1 cellular context compared by ENCODE assay signal in the genomic region with DNA sequence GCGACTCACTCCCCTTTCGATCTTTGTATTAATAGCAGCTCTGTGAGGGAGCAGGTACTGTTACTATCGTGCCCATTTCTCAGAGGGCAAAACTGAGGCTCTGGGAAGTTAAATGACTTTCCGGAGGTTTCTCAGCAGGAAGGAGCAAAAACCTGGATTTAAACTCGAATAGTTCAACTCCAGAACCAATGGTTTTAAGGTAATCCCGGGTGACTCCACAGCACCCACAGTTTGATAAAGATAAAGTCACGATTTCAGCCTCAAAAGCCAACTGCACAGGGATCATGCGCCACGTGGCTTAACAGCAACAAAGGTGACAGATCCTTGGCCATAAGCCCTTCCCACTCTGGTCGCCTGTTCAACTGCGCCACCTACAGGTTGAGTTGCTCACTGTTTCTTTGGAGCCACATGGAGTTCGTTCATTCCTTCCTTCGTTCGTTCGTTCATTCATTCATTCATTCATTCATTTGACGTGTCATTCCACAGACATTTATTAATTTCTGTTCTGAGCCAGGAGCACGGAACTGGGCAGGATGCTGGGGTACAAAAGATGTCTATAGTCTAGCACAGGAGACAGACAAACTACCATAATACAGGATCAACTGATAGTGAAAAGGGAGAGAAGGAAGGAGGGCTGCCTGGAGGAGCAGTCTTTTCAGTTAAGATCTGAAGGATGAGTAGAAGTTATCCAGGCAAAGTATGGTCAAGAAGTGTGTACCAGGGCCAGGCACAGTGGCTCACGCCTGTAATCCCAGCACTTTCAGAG.
TF ChIP-seq lines count a peak whose summit lies in the region.

No MANE protein-coding gene starts in this region.

TF ChIP-seq in HepG2, 621 proteins besides CTCF, POLR2A, EP300 and RAD21 (continued from another document and continues in another):
- TF ChIP-seq SALL2 (CRISPR knock-in tag; IDR thresholded peaks at IDR 0.05) (no peak), CHD2 (IDR thresholded peaks at IDR 0.05; ENCODE audit: low read depth, low read length) (no peak), SMARCC2 (IDR thresholded peaks at IDR 0.05) (no peak), ZNF530 (CRISPR knock-in tag; IDR thresholded peaks at IDR 0.05; ENCODE audit: low read depth) (no peak), ZNF629 (CRISPR knock-in tag; conservative IDR thresholded peaks at IDR 0.05) (peak; percentile 99), ZNF343 (CRISPR knock-in tag; IDR thresholded peaks at IDR 0.05) (no peak), MLLT10 (CRISPR knock-in tag; IDR thresholded peaks at IDR 0.05) (no peak), LCORL (IDR thresholded peaks at IDR 0.05) (no peak), LCORL (CRISPR knock-in tag; IDR thresholded peaks at IDR 0.05) (0 out of 2 replicates have a peak, but pooled peaks have one; percentile 40), ISX (CRISPR knock-in tag; conservative IDR thresholded peaks at IDR 0.05) (no peak), ZNF660 (CRISPR knock-in tag; IDR thresholded peaks at IDR 0.05; ENCODE audit: borderline replicate concordance, low read depth) (no peak), ZNF337 (CRISPR knock-in tag; IDR thresholded peaks at IDR 0.05; ENCODE audit: borderline replicate concordance, low read depth) (no peak), ZNF34 (CRISPR knock-in tag; IDR thresholded peaks at IDR 0.05; ENCODE audit: borderline replicate concordance) (no peak), HOXA7 (CRISPR knock-in tag; IDR thresholded peaks at IDR 0.05) (no peak), TBX2 (CRISPR knock-in tag; IDR thresholded peaks at IDR 0.05; ENCODE audit: borderline replicate concordance) (peak; percentile 58), ISL2 (CRISPR knock-in tag; IDR thresholded peaks at IDR 0.05) (no peak), JDP2 (CRISPR knock-in tag; IDR thresholded peaks at IDR 0.05; ENCODE audit: borderline replicate concordance) (no peak), RFXANK (CRISPR knock-in tag; IDR thresholded peaks at IDR 0.05) (no peak), ZNF17 (CRISPR knock-in tag; IDR thresholded peaks at IDR 0.05) (no peak), ETV5 (CRISPR knock-in tag; IDR thresholded peaks at IDR 0.05; ENCODE audit: borderline replicate concordance) (no peak), PCBP2 (optimal IDR thresholded peaks at IDR 0.05; ENCODE audit: low read depth, low read length, poor library complexity, severe bottlenecking) (no peak), RAD51 (IDR thresholded peaks at IDR 0.05; ENCODE audit: borderline replicate concordance) (no peak), BHLHE40 (IDR thresholded peaks at IDR 0.05; ENCODE audit: low read length) (peak; percentile 31; the same call in 1 of the 2 replicates), MAFF (IDR thresholded peaks at IDR 0.05; ENCODE audit: low read depth, low read length) (no peak), ZKSCAN5 (CRISPR knock-in tag; IDR thresholded peaks at IDR 0.05) (no peak), ZNF44 (CRISPR knock-in tag; IDR thresholded peaks at IDR 0.05) (0 out of 2 replicates have a peak, but pooled peaks have one; percentile 60), SRSF9 (IDR thresholded peaks at IDR 0.05; ENCODE audit: borderline replicate concordance, insufficient read depth, low read depth, low read length, poor library complexity, severe bottlenecking) (no peak), MYC (CRISPR knock-in tag; IDR thresholded peaks at IDR 0.05; ENCODE audit: borderline replicate concordance) (peak; percentile 90), ELF1 (CRISPR knock-in tag; IDR thresholded peaks at IDR 0.05) (no peak)
- TF ChIP-seq, protein P1, sequence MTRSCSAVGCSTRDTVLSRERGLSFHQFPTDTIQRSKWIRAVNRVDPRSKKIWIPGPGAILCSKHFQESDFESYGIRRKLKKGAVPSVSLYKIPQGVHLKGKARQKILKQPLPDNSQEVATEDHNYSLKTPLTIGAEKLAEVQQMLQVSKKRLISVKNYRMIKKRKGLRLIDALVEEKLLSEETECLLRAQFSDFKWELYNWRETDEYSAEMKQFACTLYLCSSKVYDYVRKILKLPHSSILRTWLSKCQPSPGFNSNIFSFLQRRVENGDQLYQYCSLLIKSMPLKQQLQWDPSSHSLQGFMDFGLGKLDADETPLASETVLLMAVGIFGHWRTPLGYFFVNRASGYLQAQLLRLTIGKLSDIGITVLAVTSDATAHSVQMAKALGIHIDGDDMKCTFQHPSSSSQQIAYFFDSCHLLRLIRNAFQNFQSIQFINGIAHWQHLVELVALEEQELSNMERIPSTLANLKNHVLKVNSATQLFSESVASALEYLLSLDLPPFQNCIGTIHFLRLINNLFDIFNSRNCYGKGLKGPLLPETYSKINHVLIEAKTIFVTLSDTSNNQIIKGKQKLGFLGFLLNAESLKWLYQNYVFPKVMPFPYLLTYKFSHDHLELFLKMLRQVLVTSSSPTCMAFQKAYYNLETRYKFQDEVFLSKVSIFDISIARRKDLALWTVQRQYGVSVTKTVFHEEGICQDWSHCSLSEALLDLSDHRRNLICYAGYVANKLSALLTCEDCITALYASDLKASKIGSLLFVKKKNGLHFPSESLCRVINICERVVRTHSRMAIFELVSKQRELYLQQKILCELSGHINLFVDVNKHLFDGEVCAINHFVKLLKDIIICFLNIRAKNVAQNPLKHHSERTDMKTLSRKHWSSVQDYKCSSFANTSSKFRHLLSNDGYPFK (CRISPR knock-in tag; IDR thresholded peaks at IDR 0.05; ENCODE audit: borderline replicate concordance): no peak
- TF ChIP-seq, protein P2, sequence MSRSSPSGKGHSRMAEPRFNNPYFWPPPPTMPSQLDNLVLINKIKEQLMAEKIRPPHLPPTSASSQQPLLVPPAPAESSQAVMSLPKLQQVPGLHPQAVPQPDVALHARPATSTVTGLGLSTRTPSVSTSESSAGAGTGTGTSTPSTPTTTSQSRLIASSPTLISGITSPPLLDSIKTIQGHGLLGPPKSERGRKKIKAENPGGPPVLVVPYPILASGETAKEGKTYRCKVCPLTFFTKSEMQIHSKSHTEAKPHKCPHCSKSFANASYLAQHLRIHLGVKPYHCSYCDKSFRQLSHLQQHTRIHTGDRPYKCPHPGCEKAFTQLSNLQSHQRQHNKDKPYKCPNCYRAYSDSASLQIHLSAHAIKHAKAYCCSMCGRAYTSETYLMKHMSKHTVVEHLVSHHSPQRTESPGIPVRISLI (CRISPR knock-in tag; IDR thresholded peaks at IDR 0.05; ENCODE audit: borderline replicate concordance): no peak
- TF ChIP-seq, protein P3, sequence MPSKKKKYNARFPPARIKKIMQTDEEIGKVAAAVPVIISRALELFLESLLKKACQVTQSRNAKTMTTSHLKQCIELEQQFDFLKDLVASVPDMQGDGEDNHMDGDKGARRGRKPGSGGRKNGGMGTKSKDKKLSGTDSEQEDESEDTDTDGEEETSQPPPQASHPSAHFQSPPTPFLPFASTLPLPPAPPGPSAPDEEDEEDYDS (CRISPR knock-in tag; IDR thresholded peaks at IDR 0.05): no peak
- TF ChIP-seq, protein P4, sequence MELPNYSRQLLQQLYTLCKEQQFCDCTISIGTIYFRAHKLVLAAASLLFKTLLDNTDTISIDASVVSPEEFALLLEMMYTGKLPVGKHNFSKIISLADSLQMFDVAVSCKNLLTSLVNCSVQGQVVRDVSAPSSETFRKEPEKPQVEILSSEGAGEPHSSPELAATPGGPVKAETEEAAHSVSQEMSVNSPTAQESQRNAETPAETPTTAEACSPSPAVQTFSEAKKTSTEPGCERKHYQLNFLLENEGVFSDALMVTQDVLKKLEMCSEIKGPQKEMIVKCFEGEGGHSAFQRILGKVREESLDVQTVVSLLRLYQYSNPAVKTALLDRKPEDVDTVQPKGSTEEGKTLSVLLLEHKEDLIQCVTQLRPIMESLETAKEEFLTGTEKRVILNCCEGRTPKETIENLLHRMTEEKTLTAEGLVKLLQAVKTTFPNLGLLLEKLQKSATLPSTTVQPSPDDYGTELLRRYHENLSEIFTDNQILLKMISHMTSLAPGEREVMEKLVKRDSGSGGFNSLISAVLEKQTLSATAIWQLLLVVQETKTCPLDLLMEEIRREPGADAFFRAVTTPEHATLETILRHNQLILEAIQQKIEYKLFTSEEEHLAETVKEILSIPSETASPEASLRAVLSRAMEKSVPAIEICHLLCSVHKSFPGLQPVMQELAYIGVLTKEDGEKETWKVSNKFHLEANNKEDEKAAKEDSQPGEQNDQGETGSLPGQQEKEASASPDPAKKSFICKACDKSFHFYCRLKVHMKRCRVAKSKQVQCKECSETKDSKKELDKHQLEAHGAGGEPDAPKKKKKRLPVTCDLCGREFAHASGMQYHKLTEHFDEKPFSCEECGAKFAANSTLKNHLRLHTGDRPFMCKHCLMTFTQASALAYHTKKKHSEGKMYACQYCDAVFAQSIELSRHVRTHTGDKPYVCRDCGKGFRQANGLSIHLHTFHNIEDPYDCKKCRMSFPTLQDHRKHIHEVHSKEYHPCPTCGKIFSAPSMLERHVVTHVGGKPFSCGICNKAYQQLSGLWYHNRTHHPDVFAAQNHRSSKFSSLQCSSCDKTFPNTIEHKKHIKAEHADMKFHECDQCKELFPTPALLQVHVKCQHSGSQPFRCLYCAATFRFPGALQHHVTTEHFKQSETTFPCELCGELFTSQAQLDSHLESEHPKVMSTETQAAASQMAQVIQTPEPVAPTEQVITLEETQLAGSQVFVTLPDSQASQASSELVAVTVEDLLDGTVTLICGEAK (IDR thresholded peaks at IDR 0.05): no peak
- TF ChIP-seq, protein P4 (CRISPR knock-in tag; IDR thresholded peaks at IDR 0.05): 0 out of 2 replicates have a peak, but pooled peaks have one; percentile 52
- TF ChIP-seq, protein P5, sequence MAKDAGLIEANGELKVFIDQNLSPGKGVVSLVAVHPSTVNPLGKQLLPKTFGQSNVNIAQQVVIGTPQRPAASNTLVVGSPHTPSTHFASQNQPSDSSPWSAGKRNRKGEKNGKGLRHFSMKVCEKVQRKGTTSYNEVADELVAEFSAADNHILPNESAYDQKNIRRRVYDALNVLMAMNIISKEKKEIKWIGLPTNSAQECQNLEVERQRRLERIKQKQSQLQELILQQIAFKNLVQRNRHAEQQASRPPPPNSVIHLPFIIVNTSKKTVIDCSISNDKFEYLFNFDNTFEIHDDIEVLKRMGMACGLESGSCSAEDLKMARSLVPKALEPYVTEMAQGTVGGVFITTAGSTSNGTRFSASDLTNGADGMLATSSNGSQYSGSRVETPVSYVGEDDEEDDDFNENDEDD (CRISPR knock-in tag; IDR thresholded peaks at IDR 0.05; ENCODE audit: borderline replicate concordance): peak; percentile 89; the same call in 1 of the 2 replicates
- TF ChIP-seq, protein P6, sequence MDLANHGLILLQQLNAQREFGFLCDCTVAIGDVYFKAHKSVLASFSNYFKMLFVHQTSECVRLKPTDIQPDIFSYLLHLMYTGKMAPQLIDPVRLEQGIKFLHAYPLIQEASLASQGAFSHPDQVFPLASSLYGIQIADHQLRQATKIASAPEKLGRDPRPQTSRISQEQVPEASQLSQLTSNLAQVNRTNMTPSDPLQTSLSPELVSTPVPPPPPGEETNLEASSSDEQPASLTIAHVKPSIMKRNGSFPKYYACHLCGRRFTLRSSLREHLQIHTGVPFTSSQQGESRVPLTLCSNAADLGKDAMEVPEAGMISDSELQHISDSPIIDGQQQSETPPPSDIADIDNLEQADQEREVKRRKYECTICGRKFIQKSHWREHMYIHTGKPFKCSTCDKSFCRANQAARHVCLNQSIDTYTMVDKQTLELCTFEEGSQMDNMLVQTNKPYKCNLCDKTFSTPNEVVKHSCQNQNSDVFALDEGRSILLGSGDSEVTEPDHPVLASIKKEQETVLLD (CRISPR knock-in tag; IDR thresholded peaks at IDR 0.05; ENCODE audit: low read depth): no peak
- TF ChIP-seq, protein P7, sequence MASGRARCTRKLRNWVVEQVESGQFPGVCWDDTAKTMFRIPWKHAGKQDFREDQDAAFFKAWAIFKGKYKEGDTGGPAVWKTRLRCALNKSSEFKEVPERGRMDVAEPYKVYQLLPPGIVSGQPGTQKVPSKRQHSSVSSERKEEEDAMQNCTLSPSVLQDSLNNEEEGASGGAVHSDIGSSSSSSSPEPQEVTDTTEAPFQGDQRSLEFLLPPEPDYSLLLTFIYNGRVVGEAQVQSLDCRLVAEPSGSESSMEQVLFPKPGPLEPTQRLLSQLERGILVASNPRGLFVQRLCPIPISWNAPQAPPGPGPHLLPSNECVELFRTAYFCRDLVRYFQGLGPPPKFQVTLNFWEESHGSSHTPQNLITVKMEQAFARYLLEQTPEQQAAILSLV (CRISPR knock-in tag; IDR thresholded peaks at IDR 0.05; ENCODE audit: borderline replicate concordance): no peak
- TF ChIP-seq, protein P8, sequence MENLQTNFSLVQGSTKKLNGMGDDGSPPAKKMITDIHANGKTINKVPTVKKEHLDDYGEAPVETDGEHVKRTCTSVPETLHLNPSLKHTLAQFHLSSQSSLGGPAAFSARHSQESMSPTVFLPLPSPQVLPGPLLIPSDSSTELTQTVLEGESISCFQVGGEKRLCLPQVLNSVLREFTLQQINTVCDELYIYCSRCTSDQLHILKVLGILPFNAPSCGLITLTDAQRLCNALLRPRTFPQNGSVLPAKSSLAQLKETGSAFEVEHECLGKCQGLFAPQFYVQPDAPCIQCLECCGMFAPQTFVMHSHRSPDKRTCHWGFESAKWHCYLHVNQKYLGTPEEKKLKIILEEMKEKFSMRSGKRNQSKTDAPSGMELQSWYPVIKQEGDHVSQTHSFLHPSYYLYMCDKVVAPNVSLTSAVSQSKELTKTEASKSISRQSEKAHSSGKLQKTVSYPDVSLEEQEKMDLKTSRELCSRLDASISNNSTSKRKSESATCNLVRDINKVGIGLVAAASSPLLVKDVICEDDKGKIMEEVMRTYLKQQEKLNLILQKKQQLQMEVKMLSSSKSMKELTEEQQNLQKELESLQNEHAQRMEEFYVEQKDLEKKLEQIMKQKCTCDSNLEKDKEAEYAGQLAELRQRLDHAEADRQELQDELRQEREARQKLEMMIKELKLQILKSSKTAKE (CRISPR knock-in tag; IDR thresholded peaks at IDR 0.05; ENCODE audit: borderline replicate concordance): no peak
- TF ChIP-seq, protein P9, sequence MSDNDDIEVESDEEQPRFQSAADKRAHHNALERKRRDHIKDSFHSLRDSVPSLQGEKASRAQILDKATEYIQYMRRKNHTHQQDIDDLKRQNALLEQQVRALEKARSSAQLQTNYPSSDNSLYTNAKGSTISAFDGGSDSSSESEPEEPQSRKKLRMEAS (IDR thresholded peaks at IDR 0.05): peak; percentile 97
